Comparison of ENCODE assay signal across 16 cellular contexts in genomic region chr7:28619256-28619655, GRCh38.
DNase-seq lines count a peak whose midpoint lies in the region; ATAC-seq and TF ChIP-seq lines count a peak whose summit lies in the region.
"Had no signal": no experiment of that assay in that cellular context is flagged by ENCODE, and none has a peak within 500 bp of the region (broad histone marks: within the 10 kb centered on the region; RNA-seq: fewer than 3 reads in every experiment).

No MANE protein-coding gene starts in this region.

- H4K8ac ChIP-seq in mesendoderm (ENCODE audit: low read depth, low read length), result no peak overlapping the region

- peak overlapping the region; percentile 8 for H3K27ac ChIP-seq in cingulate gyrus (ENCODE audit: low read depth, low read length)
- no peak overlapping the region for H3K27ac ChIP-seq in mesendoderm (ENCODE audit: low read depth, low read length)
- peak overlapping the region; percentile 31 for H3K27ac ChIP-seq in substantia nigra (ENCODE audit: low read depth, low read length, poor library complexity, severe bottlenecking)
- no peak overlapping the region for H3K27ac ChIP-seq in suprapubic skin
- H3K27ac ChIP-seq: 22Rv1; BLaER1 treated with 17β-estradiol and CSF1 and Interleukin-3, amounts not matched to agents 10 nM and 100 nM; GM23248; HL-60 had no signal

- H3K9ac ChIP-seq in mesendoderm (ENCODE audit: low read length), result no peak overlapping the region
- H3K9ac ChIP-seq: BLaER1 treated with 17β-estradiol and CSF1 and Interleukin-3, amounts not matched to agents 10 nM and 100 nM; GM23248 had no signal

- no peak for TF ChIP-seq POLR2A in suprapubic skin (IDR thresholded peaks at IDR 0.05)

- H3K36me3 ChIP-seq in mesendoderm (ENCODE audit: control insufficient read depth, insufficient read depth, low read length) (no peaks in the 10 kb centered on the region), suprapubic skin (no peaks in the 10 kb centered on the region)
- H3K36me3 ChIP-seq: BLaER1 treated with 17β-estradiol and CSF1 and Interleukin-3, amounts not matched to agents 10 nM and 100 nM had no signal

- H3K9me3 ChIP-seq in suprapubic skin, result no peaks in the 10 kb centered on the region

- H3K4me1 ChIP-seq in mesendoderm (ENCODE audit: control insufficient read depth, low read depth, low read length) (no peaks in the 10 kb centered on the region), suprapubic skin (peaks cover 12% of the 10 kb centered on the region)

- H2AK5ac ChIP-seq in mesendoderm (ENCODE audit: low read length), result no peak overlapping the region

- no peaks in the 10 kb centered on the region for H3K79me2 ChIP-seq in mesendoderm (ENCODE audit: control insufficient read depth, insufficient read depth, low read length)

- no peak overlapping the region for H2BK5ac ChIP-seq in mesendoderm (ENCODE audit: low read length)

- H4K5ac ChIP-seq in mesendoderm (ENCODE audit: low read length), result no peak overlapping the region

- no peaks in the 10 kb centered on the region for H3K79me1 ChIP-seq in mesendoderm (ENCODE audit: low read length)

- no peak overlapping the region for H3K56ac ChIP-seq in mesendoderm (ENCODE audit: low read length)

- peak overlapping the region; percentile 16 for H3K4ac ChIP-seq in mesendoderm (ENCODE audit: low read depth, low read length)

- TF ChIP-seq EP300 in suprapubic skin (IDR thresholded peaks at IDR 0.05), result no peak

- H3K18ac ChIP-seq in mesendoderm (ENCODE audit: low read length), result no peak overlapping the region

- H2BK15ac ChIP-seq in mesendoderm (replicated peaks; ENCODE audit: low read depth), result no peak overlapping the region

- TF ChIP-seq CTCF in suprapubic skin (IDR thresholded peaks at IDR 0.05), result no peak

- no peak overlapping the region for H3K4me3 ChIP-seq in mesendoderm (ENCODE audit: low read length)
- no peak overlapping the region for H3K4me3 ChIP-seq in suprapubic skin
- H3K4me3 ChIP-seq: BLaER1 treated with 17β-estradiol and CSF1 and Interleukin-3, amounts not matched to agents 10 nM and 100 nM; GM23248 had no signal

- no peak overlapping the region for H3K23ac ChIP-seq in mesendoderm (ENCODE audit: low read length)

- no CpG with 5 or more reads among the region's 3 CpGs for WGBS in mesendoderm (ENCODE audit: extremely low coverage, insufficient coverage, low lambda C conversion rate)
- WGBS in suprapubic skin, result 97% methylated on average over 3 of the region's 3 CpGs

- no peak overlapping the region for H2BK120ac ChIP-seq in mesendoderm (ENCODE audit: low read depth, low read length)

- H3K4me2 ChIP-seq in mesendoderm (ENCODE audit: low read length), result no peak overlapping the region

- DNase-seq in NCI-H510A treated with DMSO at 0.1 percent for 48 hours (lab: John Stamatoyannopoulos, UW), result peak; percentile 39
- no peak for DNase-seq in NCI-H510A (lab: John Stamatoyannopoulos, UW)
- DNase-seq in mesendoderm, result no peak
- DNase-seq in substantia nigra (lab: John Stamatoyannopoulos, UW), result no peak
- no peak for DNase-seq in NCI-H69 (lab: John Stamatoyannopoulos, UW)
- DNase-seq in stimulated activated naive CD8-positive, alpha-beta T cell treated with anti-CD3 and anti-CD28 coated beads, Interleukin-15, Interleukin-2, amounts not matched to agents 100 U/mL and 50 U/mL, for 24 hours, result no peak
- DNase-seq in suprapubic skin (ENCODE audit: low spot score in 2 of 2), result no peak
- DNase-seq: AML-193; CD4-positive, CD25-positive, alpha-beta regulatory T cell; DMS 273 treated with DMSO at 0.1 percent for 48 hours; GM23248 had no signal

- H3K27me3 ChIP-seq in mesendoderm (ENCODE audit: insufficient read depth, low read length, poor library complexity), result no peaks in the 10 kb centered on the region
- H3K27me3 ChIP-seq in suprapubic skin, result no peaks in the 10 kb centered on the region
- H3K27me3 ChIP-seq: BLaER1 treated with 17β-estradiol and CSF1 and Interleukin-3, amounts not matched to agents 10 nM and 100 nM had no signal

- no peak for ATAC-seq in stimulated activated naive CD8-positive, alpha-beta T cell treated with anti-CD3 and anti-CD28 coated beads, Interleukin-15, Interleukin-2, amounts not matched to agents 100 U/mL and 50 U/mL, for 24 hours
- ATAC-seq: HCT116 had no signal

Comparison
In these comparisons a context has a peak if more than half of its experiments do, and no peak if none do; other contexts are left out.
1. H3K27ac ChIP-seq: peak in cingulate gyrus (single experiment) and substantia nigra (single experiment); none in mesendoderm (single experiment) and suprapubic skin (single experiment).